Comparison of ENCODE assay signal across 1 cellular context in the genomic region with DNA sequence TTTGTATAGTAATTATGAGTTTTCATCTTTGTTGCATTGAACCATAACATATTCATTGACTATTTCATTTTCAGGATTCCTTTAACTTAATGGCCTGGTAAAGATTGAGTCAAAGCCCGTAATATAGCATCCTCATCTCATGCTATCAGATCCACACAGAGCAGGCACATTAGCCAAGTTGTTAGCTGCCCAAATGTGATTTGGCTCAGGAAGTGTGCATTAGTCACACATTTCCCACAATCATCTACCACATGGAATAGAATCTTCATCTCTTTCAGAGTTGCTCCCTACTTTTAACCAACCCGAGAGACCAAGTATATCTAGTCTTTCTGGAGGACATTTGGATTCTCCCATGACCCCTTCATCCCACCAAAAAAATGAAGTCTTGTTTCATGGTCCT.
TF ChIP-seq lines count a peak whose summit lies in the region.

No MANE protein-coding gene starts in this region.

TF ChIP-seq in GM23338, 12 proteins besides CTCF, POLR2A, EP300 and RAD21 (continued from another document):
- TF ChIP-seq, protein P1, sequence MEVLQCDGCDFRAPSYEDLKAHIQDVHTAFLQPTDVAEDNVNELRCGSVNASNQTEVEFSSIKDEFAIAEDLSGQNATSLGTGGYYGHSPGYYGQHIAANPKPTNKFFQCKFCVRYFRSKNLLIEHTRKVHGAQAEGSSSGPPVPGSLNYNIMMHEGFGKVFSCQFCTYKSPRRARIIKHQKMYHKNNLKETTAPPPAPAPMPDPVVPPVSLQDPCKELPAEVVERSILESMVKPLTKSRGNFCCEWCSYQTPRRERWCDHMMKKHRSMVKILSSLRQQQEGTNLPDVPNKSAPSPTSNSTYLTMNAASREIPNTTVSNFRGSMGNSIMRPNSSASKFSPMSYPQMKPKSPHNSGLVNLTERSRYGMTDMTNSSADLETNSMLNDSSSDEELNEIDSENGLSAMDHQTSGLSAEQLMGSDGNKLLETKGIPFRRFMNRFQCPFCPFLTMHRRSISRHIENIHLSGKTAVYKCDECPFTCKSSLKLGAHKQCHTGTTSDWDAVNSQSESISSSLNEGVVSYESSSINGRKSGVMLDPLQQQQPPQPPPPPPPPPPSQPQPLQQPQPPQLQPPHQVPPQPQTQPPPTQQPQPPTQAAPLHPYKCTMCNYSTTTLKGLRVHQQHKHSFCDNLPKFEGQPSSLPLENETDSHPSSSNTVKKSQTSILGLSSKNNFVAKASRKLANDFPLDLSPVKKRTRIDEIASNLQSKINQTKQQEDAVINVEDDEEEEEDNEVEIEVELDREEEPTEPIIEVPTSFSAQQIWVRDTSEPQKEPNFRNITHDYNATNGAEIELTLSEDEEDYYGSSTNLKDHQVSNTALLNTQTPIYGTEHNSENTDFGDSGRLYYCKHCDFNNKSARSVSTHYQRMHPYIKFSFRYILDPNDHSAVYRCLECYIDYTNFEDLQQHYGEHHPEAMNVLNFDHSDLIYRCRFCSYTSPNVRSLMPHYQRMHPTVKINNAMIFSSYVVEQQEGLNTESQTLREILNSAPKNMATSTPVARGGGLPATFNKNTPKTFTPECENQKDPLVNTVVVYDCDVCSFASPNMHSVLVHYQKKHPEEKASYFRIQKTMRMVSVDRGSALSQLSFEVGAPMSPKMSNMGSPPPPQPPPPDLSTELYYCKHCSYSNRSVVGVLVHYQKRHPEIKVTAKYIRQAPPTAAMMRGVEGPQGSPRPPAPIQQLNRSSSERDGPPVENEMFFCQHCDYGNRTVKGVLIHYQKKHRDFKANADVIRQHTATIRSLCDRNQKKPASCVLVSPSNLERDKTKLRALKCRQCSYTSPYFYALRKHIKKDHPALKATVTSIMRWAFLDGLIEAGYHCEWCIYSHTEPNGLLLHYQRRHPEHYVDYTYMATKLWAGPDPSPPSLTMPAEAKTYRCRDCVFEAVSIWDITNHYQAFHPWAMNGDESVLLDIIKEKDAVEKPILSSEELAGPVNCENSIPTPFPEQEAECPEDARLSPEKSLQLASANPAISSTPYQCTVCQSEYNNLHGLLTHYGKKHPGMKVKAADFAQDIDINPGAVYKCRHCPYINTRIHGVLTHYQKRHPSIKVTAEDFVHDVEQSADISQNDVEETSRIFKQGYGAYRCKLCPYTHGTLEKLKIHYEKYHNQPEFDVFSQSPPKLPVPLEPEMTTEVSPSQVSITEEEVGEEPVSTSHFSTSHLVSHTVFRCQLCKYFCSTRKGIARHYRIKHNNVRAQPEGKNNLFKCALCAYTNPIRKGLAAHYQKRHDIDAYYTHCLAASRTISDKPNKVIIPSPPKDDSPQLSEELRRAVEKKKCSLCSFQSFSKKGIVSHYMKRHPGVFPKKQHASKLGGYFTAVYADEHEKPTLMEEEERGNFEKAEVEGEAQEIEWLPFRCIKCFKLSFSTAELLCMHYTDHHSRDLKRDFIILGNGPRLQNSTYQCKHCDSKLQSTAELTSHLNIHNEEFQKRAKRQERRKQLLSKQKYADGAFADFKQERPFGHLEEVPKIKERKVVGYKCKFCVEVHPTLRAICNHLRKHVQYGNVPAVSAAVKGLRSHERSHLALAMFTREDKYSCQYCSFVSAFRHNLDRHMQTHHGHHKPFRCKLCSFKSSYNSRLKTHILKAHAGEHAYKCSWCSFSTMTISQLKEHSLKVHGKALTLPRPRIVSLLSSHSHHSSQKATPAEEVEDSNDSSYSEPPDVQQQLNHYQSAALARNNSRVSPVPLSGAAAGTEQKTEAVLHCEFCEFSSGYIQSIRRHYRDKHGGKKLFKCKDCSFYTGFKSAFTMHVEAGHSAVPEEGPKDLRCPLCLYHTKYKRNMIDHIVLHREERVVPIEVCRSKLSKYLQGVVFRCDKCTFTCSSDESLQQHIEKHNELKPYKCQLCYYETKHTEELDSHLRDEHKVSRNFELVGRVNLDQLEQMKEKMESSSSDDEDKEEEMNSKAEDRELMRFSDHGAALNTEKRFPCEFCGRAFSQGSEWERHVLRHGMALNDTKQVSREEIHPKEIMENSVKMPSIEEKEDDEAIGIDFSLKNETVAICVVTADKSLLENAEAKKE (CRISPR knock-in tag; IDR thresholded peaks at IDR 0.05): no peak
- TF ChIP-seq POLR2AphosphoS5 (IDR thresholded peaks at IDR 0.05; ENCODE audit: low read depth): no peak
- TF ChIP-seq ZNF114 (CRISPR knock-in tag; IDR thresholded peaks at IDR 0.05): no peak
TF ChIP-seq in GM23338: peak in this region for 0.
